In the genomic region with DNA sequence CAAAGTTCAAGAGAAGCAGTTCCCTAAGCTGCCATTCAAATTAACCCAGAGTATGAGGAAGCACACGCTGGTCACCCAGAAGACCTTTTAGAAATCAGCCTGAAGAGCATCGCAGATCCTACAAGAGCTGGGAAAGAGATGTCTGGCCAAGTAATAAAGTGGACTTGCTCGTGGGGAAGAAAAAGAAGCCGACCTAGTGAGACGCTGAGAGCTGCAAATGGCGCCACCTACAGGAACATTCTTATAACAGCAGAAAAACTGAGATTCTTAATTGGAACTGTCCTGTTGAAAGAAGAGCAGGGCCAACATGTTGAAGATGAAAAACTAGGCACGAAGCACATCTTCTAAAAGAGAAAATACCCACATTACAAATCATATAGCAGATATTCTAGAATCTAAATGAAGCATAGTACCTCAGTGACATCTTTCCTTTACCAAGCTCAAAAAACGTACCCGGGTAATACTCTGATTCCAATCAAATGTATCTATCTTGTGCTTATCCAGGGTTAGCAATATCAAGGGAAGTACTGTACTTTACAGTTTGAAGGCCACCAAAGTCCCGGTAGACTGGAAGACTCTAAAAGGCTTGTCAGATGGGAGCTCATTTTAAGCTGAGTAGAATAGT, we compare ENCODE assay signal across 8 cellular contexts. TPM values are rescaled to one million over a fixed set of nuclear protein-coding genes. Genes with fewer than 3 reads are reported as not detected.
DNase-seq lines count a peak whose midpoint lies in the region; ATAC-seq and TF ChIP-seq lines count a peak whose summit lies in the region.

No MANE protein-coding gene starts in this region.

- H3K4me3 Mint-ChIP-seq in Caco-2 (ENCODE audit: unreplicated experiment) (no peak overlapping the region), memory B cell (no peak overlapping the region)
- H3K4me3 Mint-ChIP-seq in activated CD4-positive, alpha-beta T cell treated with anti-CD3 and anti-CD28 coated beads, Interleukin-2, amount 10 ng/mL, durations not matched to agents 7 days and 5 days, result peak overlapping the region; percentile 13
- peak overlapping the region in 1 of 2 donors; percentile 14 for H3K4me3 Mint-ChIP-seq in effector memory CD8-positive, alpha-beta T cell

- intact Hi-C loops in Caco-2 (cut with micrococcal nuclease; ENCODE audit: unreplicated experiment), result loop anchor here (1.0 to 5.0 kb wide), 4 partner anchors 58 to 268 kb away; no protein-coding TSS in a partner anchor

- no peaks in the 10 kb centered on the region for H3K27me3 Mint-ChIP-seq in Caco-2 (ENCODE audit: insufficient read depth, unreplicated experiment)
- H3K27me3 Mint-ChIP-seq in activated CD4-positive, alpha-beta T cell treated with anti-CD3 and anti-CD28 coated beads, Interleukin-2, amount 10 ng/mL, durations not matched to agents 7 days and 5 days, result peaks cover 3% of the 10 kb centered on the region
- peaks cover 7 to 50% of the 10 kb centered on the region in 2 donors for H3K27me3 Mint-ChIP-seq in effector memory CD8-positive, alpha-beta T cell
- peaks cover 37% of the 10 kb centered on the region for H3K27me3 Mint-ChIP-seq in memory B cell

- H3K4me1 Mint-ChIP-seq in Caco-2 (ENCODE audit: low read depth, unreplicated experiment), result no peaks in the 10 kb centered on the region
- H3K4me1 Mint-ChIP-seq in activated CD4-positive, alpha-beta T cell treated with anti-CD3 and anti-CD28 coated beads, Interleukin-2, amount 10 ng/mL, durations not matched to agents 7 days and 5 days, result peaks cover 37% of the 10 kb centered on the region
- peaks cover 16 to 17% of the 10 kb centered on the region in 2 donors for H3K4me1 Mint-ChIP-seq in effector memory CD8-positive, alpha-beta T cell (ENCODE audit: low read depth in 2 of 2)
- H3K4me1 Mint-ChIP-seq in memory B cell, result peaks cover 18% of the 10 kb centered on the region

- no peaks in the 10 kb centered on the region for H3K9me3 ChIP-seq in Caco-2
- no peaks in the 10 kb centered on the region for H3K9me3 ChIP-seq in stomach smooth muscle (ENCODE audit: control insufficient read depth in 2 of 2, low read length in 2 of 2)

- TF ChIP-seq CTCF in Caco-2 (IDR thresholded peaks at IDR 0.05; ENCODE audit: insufficient read depth in 1 of 2, low read depth in 1 of 2, low read length in 1 of 2, severe bottlenecking in 1 of 2, unreplicated experiment in 1 of 2), result peak; percentile 34 to 35
- TF ChIP-seq CTCF in HFF-Myc (IDR thresholded peaks at IDR 0.05; ENCODE audit: low read depth, low read length, missing control alignments), result peak; percentile 81

- peak overlapping the region in 1 of 2 donors; percentile 22 for H3K9ac ChIP-seq in stomach smooth muscle (ENCODE audit: low read length in 2 of 2)

- CTCF ChIA-PET in Caco-2 (lab: Charles Lee), result interaction anchor here (0.9 kb wide), 2 partner anchors 284 to 403 kb away, joined by 3 read pairs; no protein-coding TSS in a partner anchor
- CTCF ChIA-PET in activated CD4-positive, alpha-beta T cell treated with anti-CD3 and anti-CD28 coated beads, Interleukin-2, amount 10 ng/mL, durations not matched to agents 7 days and 5 days (lab: Charles Lee), result interaction anchor here (0.5 to 2.3 kb wide), 15 partner anchors 9 to 264 kb away, joined by 3 to 23 read pairs (median 4); no protein-coding TSS in a partner anchor

- H3K9me3 Mint-ChIP-seq in Caco-2 (ENCODE audit: unreplicated experiment), result no peaks in the 10 kb centered on the region
- no peaks in the 10 kb centered on the region for H3K9me3 Mint-ChIP-seq in activated CD4-positive, alpha-beta T cell treated with anti-CD3 and anti-CD28 coated beads, Interleukin-2, amount 10 ng/mL, durations not matched to agents 7 days and 5 days
- no peaks in the 10 kb centered on the region for H3K9me3 Mint-ChIP-seq in effector memory CD8-positive, alpha-beta T cell
- no peaks in the 10 kb centered on the region for H3K9me3 Mint-ChIP-seq in memory B cell

- peak; percentile 16 for ATAC-seq in effector memory CD8-positive, alpha-beta T cell (replicated peaks)
- ATAC-seq in memory B cell (ENCODE audit: low read depth) (peak; percentile 30), HG02840 (IDR thresholded peaks at IDR 0.05; ENCODE audit: low FRiP score, unreplicated experiment) (no peak)

- DNase-seq in Caco-2, result peak; percentile 19 to 24
- peak; percentile 81 for DNase-seq in HFF-Myc (ENCODE audit: extremely low read depth, low read depth)
- peak; percentile 81 for DNase-seq in NCI-H345 treated with DMSO at 0.1 percent for 48 hours (lab: John Stamatoyannopoulos, UW; ENCODE audit: unreplicated experiment)
- peak; percentile 71 for DNase-seq in activated CD4-positive, alpha-beta T cell treated with anti-CD3 and anti-CD28 coated beads, Interleukin-2, amount 10 ng/mL, durations not matched to agents 7 days and 5 days
- DNase-seq in effector memory CD8-positive, alpha-beta T cell, result peak; percentile 35 to 46 (median 46)
- peak in 1 of 2 donors; percentile 10 for DNase-seq in memory B cell (ENCODE audit: low spot score in 2 of 2)

- no TSS peak for BruUV-seq in Caco-2 (replicated peaks; lab: Mats Ljungman, UMichigan)

- H3K36me3 Mint-ChIP-seq in Caco-2 (ENCODE audit: insufficient read depth, unreplicated experiment) (no peaks in the 10 kb centered on the region), memory B cell (peaks cover 2% of the 10 kb centered on the region)
- H3K36me3 Mint-ChIP-seq in activated CD4-positive, alpha-beta T cell treated with anti-CD3 and anti-CD28 coated beads, Interleukin-2, amount 10 ng/mL, durations not matched to agents 7 days and 5 days (ENCODE audit: low read depth), result no peaks in the 10 kb centered on the region
- peaks cover 10% of the 10 kb centered on the region for H3K36me3 Mint-ChIP-seq in effector memory CD8-positive, alpha-beta T cell (ENCODE audit: insufficient read depth)

- no peaks in the 10 kb centered on the region for H3K4me1 ChIP-seq in Caco-2
- H3K4me1 ChIP-seq in stomach smooth muscle (ENCODE audit: control insufficient read depth, insufficient read depth, low read length), result peaks cover 8% of the 10 kb centered on the region

- H3K27ac Mint-ChIP-seq in Caco-2 (ENCODE audit: unreplicated experiment), result no peak overlapping the region
- H3K27ac Mint-ChIP-seq in activated CD4-positive, alpha-beta T cell treated with anti-CD3 and anti-CD28 coated beads, Interleukin-2, amount 10 ng/mL, durations not matched to agents 7 days and 5 days, result no peak overlapping the region
- H3K27ac Mint-ChIP-seq in effector memory CD8-positive, alpha-beta T cell, result no peak overlapping the region
- no peak overlapping the region for H3K27ac Mint-ChIP-seq in memory B cell

- H3K27ac ChIP-seq in stomach smooth muscle (ENCODE audit: low read length), result peak overlapping the region; percentile 46

- H3K27me3 ChIP-seq in Caco-2 (replicated peaks; ENCODE audit: control insufficient read depth, insufficient read depth, low read length), result no peaks in the 10 kb centered on the region
- H3K27me3 ChIP-seq in stomach smooth muscle (ENCODE audit: control insufficient read depth in 1 of 2, insufficient read depth in 2 of 2, low read length in 2 of 2), result no peaks in the 10 kb centered on the region

- POLR2A ChIA-PET in Caco-2 (lab: Charles Lee), result no interaction called here
- POLR2A ChIA-PET in activated CD4-positive, alpha-beta T cell treated with anti-CD3 and anti-CD28 coated beads, Interleukin-2, amount 10 ng/mL, durations not matched to agents 7 days and 5 days (lab: Charles Lee), result no interaction called here

- no peaks in the 10 kb centered on the region for H3K36me3 ChIP-seq in Caco-2 (ENCODE audit: control insufficient read depth, insufficient read depth, low read length)
- H3K36me3 ChIP-seq in stomach smooth muscle (ENCODE audit: control insufficient read depth in 2 of 2, insufficient read depth in 2 of 2, low read length in 2 of 2), result no peaks in the 10 kb centered on the region

- no peak overlapping the region for H3K4me3 ChIP-seq in Caco-2 (ENCODE audit: low read depth, low read length)
- no peak overlapping the region for H3K4me3 ChIP-seq in HFF-Myc (replicated peaks; ENCODE audit: low read depth, low read length)
- peak overlapping the region; percentile 31 to 61 for H3K4me3 ChIP-seq in stomach smooth muscle (ENCODE audit: low read length in 2 of 2)

RNA-seq across cellular contexts. Expression of a gene that starts 3.9 kb away (rescaled TPM):
- total RNA-seq in Caco-2 (2022), result 10.1 and 10.3 TPM in 2 replicates
- total RNA-seq in activated CD4-positive, alpha-beta T cell treated with anti-CD3 and anti-CD28 coated beads, Interleukin-2, amount 10 ng/mL, durations not matched to agents 7 days and 5 days, result 10 to 100 TPM; 28.1 to 31.8 TPM

Comparison
In these comparisons a context has a peak if more than half of its experiments do, and no peak if none do; other contexts are left out.
1. H3K4me3 ChIP-seq: peak in stomach smooth muscle (2 of 2); none in Caco-2 (single experiment) and HFF-Myc (single experiment).